In the genomic region with DNA sequence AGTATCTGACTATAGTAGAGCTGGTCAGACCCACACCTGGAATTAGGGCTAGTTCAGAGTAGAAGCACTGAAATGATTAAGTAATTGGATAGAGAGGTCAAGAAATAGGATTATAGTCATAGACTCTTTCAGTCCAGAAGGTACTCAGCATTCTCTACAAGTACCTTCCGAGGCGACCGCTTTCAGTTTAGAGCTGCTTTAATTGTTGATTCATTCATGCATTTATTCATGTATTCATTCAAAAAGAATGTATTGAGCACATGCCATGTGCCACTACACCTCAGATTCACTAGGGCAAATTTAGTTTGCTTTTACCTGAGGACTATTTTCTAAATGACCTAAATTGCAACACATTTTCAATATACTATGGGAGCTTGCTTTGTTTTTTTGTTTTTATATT, we compare ENCODE assay signal across 10 cellular contexts. TPM values are rescaled to one million over a fixed set of nuclear protein-coding genes. Genes with fewer than 3 reads are reported as not detected.
DNase-seq lines count a peak whose midpoint lies in the region; ATAC-seq and TF ChIP-seq lines count a peak whose summit lies in the region.
"Had no signal": no experiment of that assay in that cellular context is flagged by ENCODE, and none has a peak within 500 bp of the region (broad histone marks: within the 10 kb centered on the region; RNA-seq: fewer than 3 reads in every experiment).

No MANE protein-coding gene starts in this region.

- H3K36me3 ChIP-seq in HCT116 (ENCODE audit: control insufficient read depth in 1 of 2, insufficient read depth in 2 of 2, low read length in 2 of 2), result no peaks in the 10 kb centered on the region
- H3K36me3 ChIP-seq in PC-9 (ENCODE audit: low read depth), result 0 out of 2 replicates have a peak, but pooled peaks cover under 1% of the 10 kb centered on the region
- peaks cover 1% of the 10 kb centered on the region for H3K36me3 ChIP-seq in kidney epithelial cell (ENCODE audit: control insufficient read depth, insufficient read depth, low read length)
- H3K36me3 ChIP-seq: right lobe of liver had no signal

- no peak overlapping the region for H3K27ac Mint-ChIP-seq in activated CD4-positive, alpha-beta memory T cell treated with anti-CD3 and anti-CD28 coated beads for 36 hours

- POLR2A ChIA-PET in HCT116 (lab: Charles Lee) (no interaction called here), PC-9 (lab: Charles Lee; ENCODE audit: unreplicated experiment) (no interaction called here)
- POLR2A ChIA-PET in activated CD4-positive, alpha-beta memory T cell treated with anti-CD3 and anti-CD28 coated beads for 36 hours (lab: Charles Lee), result no interaction called here

- TF ChIP-seq POLR2A in HCT116 (IDR thresholded peaks at IDR 0.05; ENCODE audit: borderline replicate concordance, extremely low read depth, insufficient read depth, insufficient read length), result no peak

- RAD21 ChIA-PET in HCT116 (lab: Charles Lee; ENCODE audit: low non-redundant PET in 1 of 2, low total read pairs in 2 of 2, uncharacterized antibody in 2 of 2, unreplicated experiment in 2 of 2), result no interaction called here

- BruUV-seq in HCT116 (replicated peaks; lab: Mats Ljungman, UMichigan), result no TSS peak
- BruUV-seq in PC-9 (replicated peaks; lab: Mats Ljungman, UMichigan), result no TSS peak

- H3K4me2 ChIP-seq in HCT116 (ENCODE audit: low read length) (peak overlapping the region; percentile 73), PC-9 (peak overlapping the region; percentile 48)

- TF ChIP-seq CTCF in HCT116 (IDR thresholded peaks at IDR 0.05 in 2 of 3, conservative IDR thresholded peaks at IDR 0.05 in 1 of 3; ENCODE audit: borderline replicate concordance in 1 of 3, insufficient read depth in 1 of 3, low read depth in 2 of 3, low read length in 2 of 3) (no peak), PC-9 (conservative IDR thresholded peaks at IDR 0.05) (no peak), kidney epithelial cell (IDR thresholded peaks at IDR 0.05; ENCODE audit: insufficient read depth, low read length, poor library complexity, severe bottlenecking) (no peak)

- CTCF ChIA-PET in HCT116 (lab: Charles Lee), result no interaction called here
- CTCF ChIA-PET in PC-9 (lab: Charles Lee), result interaction anchor here (1.2 kb wide), 1 partner anchor 28 kb away, joined by 3 read pairs; no protein-coding TSS in a partner anchor
- CTCF ChIA-PET in activated CD4-positive, alpha-beta memory T cell treated with anti-CD3 and anti-CD28 coated beads for 36 hours (lab: Charles Lee), result interaction anchor here (1.5 kb wide), 1 partner anchor 51 kb away, joined by 4 read pairs; no protein-coding TSS in a partner anchor

- H3K4me3 ChIP-seq in HCT116 (replicated peaks in 1 of 2; ENCODE audit: low read depth in 1 of 2, low read length in 2 of 2) (peak overlapping the region; percentile 13 to 35; a peak in 3 of 4 replicates), PC-9 (no peak overlapping the region), kidney epithelial cell (ENCODE audit: low read depth, low read length) (no peak overlapping the region)
- H3K4me3 ChIP-seq: right lobe of liver had no signal

- H3F3A ChIP-seq in PC-9 (ENCODE audit: insufficient read depth, low read depth), result peaks cover 22% of the 10 kb centered on the region

- H3K79me2 ChIP-seq in HCT116 (ENCODE audit: insufficient read depth, low read length), result peaks cover 20% of the 10 kb centered on the region
- peaks cover 82% of the 10 kb centered on the region for H3K79me2 ChIP-seq in PC-9 (ENCODE audit: low read depth)

- no peaks in the 10 kb centered on the region for H3K27me3 ChIP-seq in HCT116 (ENCODE audit: insufficient read depth, low read length)
- no peaks in the 10 kb centered on the region for H3K27me3 ChIP-seq in PC-9 (ENCODE audit: insufficient read depth, low read depth)
- no peaks in the 10 kb centered on the region for H3K27me3 ChIP-seq in kidney epithelial cell (ENCODE audit: control insufficient read depth, insufficient read depth, low read length)
- H3K27me3 ChIP-seq: right lobe of liver had no signal

- peak overlapping the region; percentile 45 for H3K9ac ChIP-seq in HCT116 (ENCODE audit: low read length)

- H3K9me3 ChIP-seq in HCT116 (ENCODE audit: control insufficient read depth in 1 of 2, insufficient read depth in 1 of 2, low read depth in 1 of 2, low read length in 2 of 2) (no peaks in the 10 kb centered on the region), PC-9 (ENCODE audit: insufficient read depth, low read depth) (peaks cover 4% of the 10 kb centered on the region; the same call in 1 of the 2 replicates)
- H3K9me3 ChIP-seq: right lobe of liver had no signal

- H3K9me2 ChIP-seq in HCT116 (ENCODE audit: insufficient read depth) (no peaks in the 10 kb centered on the region), PC-9 (ENCODE audit: insufficient read depth) (no peaks in the 10 kb centered on the region)

- DNase-seq in EL, result peak; percentile 70
- DNase-seq in HCT116 (ENCODE audit: low read depth, low spot score), result peak; percentile 28
- peak; percentile 24 to 66 for DNase-seq in PC-9
- peak; percentile 71 for DNase-seq in kidney epithelial cell (ENCODE audit: low read depth)
- no peak for DNase-seq in NCI-H345 treated with DMSO at 0.1 percent for 48 hours (lab: John Stamatoyannopoulos, UW; ENCODE audit: unreplicated experiment)
- no peak for DNase-seq in activated CD4-positive, alpha-beta memory T cell treated with anti-CD3 and anti-CD28 coated beads for 36 hours
- no peak for DNase-seq in DMS114 treated with DMSO at 0.1 percent for 48 hours (lab: John Stamatoyannopoulos, UW; ENCODE audit: unreplicated experiment)
- DNase-seq: midbrain, right lobe of liver had no signal

- no peak for TF ChIP-seq RAD21 in HCT116 (IDR thresholded peaks at IDR 0.05; ENCODE audit: low read depth)

- no peaks in the 10 kb centered on the region for H3K27me3 Mint-ChIP-seq in activated CD4-positive, alpha-beta memory T cell treated with anti-CD3 and anti-CD28 coated beads for 36 hours

- no peaks in the 10 kb centered on the region for H3K36me3 Mint-ChIP-seq in activated CD4-positive, alpha-beta memory T cell treated with anti-CD3 and anti-CD28 coated beads for 36 hours

- H3K4me1 Mint-ChIP-seq in activated CD4-positive, alpha-beta memory T cell treated with anti-CD3 and anti-CD28 coated beads for 36 hours (ENCODE audit: low read depth), result no peaks in the 10 kb centered on the region

- no peaks in the 10 kb centered on the region for H3K9me3 Mint-ChIP-seq in activated CD4-positive, alpha-beta memory T cell treated with anti-CD3 and anti-CD28 coated beads for 36 hours

- intact Hi-C loops in HCT116 (cut with micrococcal nuclease), result no loop called here
- intact Hi-C loops in PC-9 (cut with micrococcal nuclease; ENCODE audit: unreplicated experiment), result loop anchor here (1.0 kb wide), 1 partner anchor 8 kb away; no protein-coding TSS in a partner anchor
- intact Hi-C loops in activated CD4-positive, alpha-beta memory T cell treated with anti-CD3 and anti-CD28 coated beads for 36 hours (cut with micrococcal nuclease), result no loop called here

- H3K4me1 ChIP-seq in HCT116 (ENCODE audit: control insufficient read depth in 1 of 2, insufficient read depth in 2 of 2, low read length in 2 of 2) (peaks cover 23 to 41% of the 10 kb centered on the region in 2 experiments), PC-9 (replicated peaks; ENCODE audit: insufficient read depth) (peaks cover 19% of the 10 kb centered on the region)
- H3K4me1 ChIP-seq: right lobe of liver had no signal

- peak; percentile 54 for ATAC-seq in HCT116
- ATAC-seq in HG02588 (IDR thresholded peaks at IDR 0.05; ENCODE audit: unreplicated experiment), result no peak

- H4K20me1 ChIP-seq in HCT116 (ENCODE audit: insufficient read depth), result no peaks in the 10 kb centered on the region
- H4K20me1 ChIP-seq in PC-9 (ENCODE audit: insufficient read depth), result peaks cover 5% of the 10 kb centered on the region; the same call in 1 of the 2 replicates

- peak overlapping the region; percentile 70; the same call in 1 of the 2 replicates for H3K27ac ChIP-seq in HCT116 (ENCODE audit: low read depth, low read length)
- H3K27ac ChIP-seq in PC-9, result peak overlapping the region; percentile 43
- H3K27ac ChIP-seq: right lobe of liver had no signal

- H2AFZ ChIP-seq in HCT116 (ENCODE audit: low read depth, low read length, poor library complexity, severe bottlenecking) (no peak overlapping the region), PC-9 (no peak overlapping the region)

- H3K4me3 Mint-ChIP-seq in activated CD4-positive, alpha-beta memory T cell treated with anti-CD3 and anti-CD28 coated beads for 36 hours, result no peak overlapping the region

TF ChIP-seq in HCT116, 20 proteins besides CTCF, POLR2A, EP300 and RAD21 (continues in another document):
- TF ChIP-seq, protein P1, sequence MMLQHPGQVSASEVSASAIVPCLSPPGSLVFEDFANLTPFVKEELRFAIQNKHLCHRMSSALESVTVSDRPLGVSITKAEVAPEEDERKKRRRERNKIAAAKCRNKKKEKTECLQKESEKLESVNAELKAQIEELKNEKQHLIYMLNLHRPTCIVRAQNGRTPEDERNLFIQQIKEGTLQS (IDR thresholded peaks at IDR 0.05), result no peak
- TF ChIP-seq SRF (IDR thresholded peaks at IDR 0.05; ENCODE audit: low read depth) (no peak), ZFX (IDR thresholded peaks at IDR 0.05) (no peak), SIN3A (IDR thresholded peaks at IDR 0.05; ENCODE audit: low read depth) (no peak), EZH2 (IDR thresholded peaks at IDR 0.05) (no peak), CEBPB (IDR thresholded peaks at IDR 0.05; ENCODE audit: low read depth) (no peak), ELF1 (IDR thresholded peaks at IDR 0.05; ENCODE audit: borderline replicate concordance, low read depth) (no peak), FOSL1 (IDR thresholded peaks at IDR 0.05; ENCODE audit: low read depth) (no peak), TCF7L2 (IDR thresholded peaks at IDR 0.05; ENCODE audit: borderline replicate concordance, extremely low read depth, insufficient read depth, insufficient read length) (no peak), ZNF274 (IDR thresholded peaks at IDR 0.05; ENCODE audit: low read depth, low read length) (no peak)

RNA-seq across cellular contexts. Expression of a gene that starts 48.7 kb away (rescaled TPM):
- total RNA-seq in HCT116 (2021; ENCODE audit: unreplicated experiment) (27.2 TPM), PC-9 (2021) (133 and 154 TPM in 2 replicates), kidney epithelial cell (103 and 145 TPM in 2 replicates)
- 11.8 and 12.1 TPM in 2 replicates for polyA plus RNA-seq in HCT116 (2012)
- 1 to 10 TPM; 5.3 to 5.5 TPM for total RNA-seq in activated CD4-positive, alpha-beta memory T cell treated with anti-CD3 and anti-CD28 coated beads for 36 hours

Comparison
In these comparisons a context has a peak if more than half of its experiments do, and no peak if none do; other contexts are left out.
1. DNase-seq: peak in EL (single experiment), HCT116 (single experiment), PC-9 (2 of 2) and kidney epithelial cell (single experiment); none in NCI-H345 treated with DMSO at 0.1 percent for 48 hours (single experiment), activated CD4-positive, alpha-beta memory T cell treated with anti-CD3 and anti-CD28 coated beads for 36 hours (single experiment) and DMS114 treated with DMSO at 0.1 percent for 48 hours (single experiment).
2. H3K4me3 ChIP-seq: peak in HCT116 (2 of 2); none in PC-9 (single experiment) and kidney epithelial cell (single experiment).